Comparison of ENCODE assay signal across 1 cellular context in the genomic region with DNA sequence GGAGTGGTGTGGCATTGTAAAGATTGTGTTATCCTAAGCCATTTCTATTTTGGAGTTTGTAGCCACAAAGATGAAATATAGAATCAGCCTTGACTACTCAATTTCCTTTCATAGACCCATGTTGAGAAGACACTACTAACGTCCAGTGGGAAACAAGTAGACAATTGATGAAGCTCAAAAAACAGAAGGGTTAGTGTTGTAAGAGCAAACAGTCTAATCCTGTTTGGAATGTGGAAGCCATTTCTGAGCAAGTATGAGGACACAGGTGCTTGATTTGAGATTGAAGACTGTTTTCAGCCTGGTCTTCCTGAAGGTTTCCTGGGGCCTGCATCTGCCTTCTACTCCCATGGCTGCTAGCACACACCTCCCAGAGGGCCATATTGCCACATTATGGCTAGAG.
TF ChIP-seq lines count a peak whose summit lies in the region.

No MANE protein-coding gene starts in this region.

TF ChIP-seq in HepG2, 621 proteins besides CTCF, POLR2A, EP300 and RAD21 (continued from another document and continues in another):
- TF ChIP-seq FOXK1 (CRISPR knock-in tag; IDR thresholded peaks at IDR 0.05; ENCODE audit: borderline replicate concordance, low read depth) (peak; percentile 62; the same call in 1 of the 2 replicates), SATB2 (CRISPR knock-in tag; IDR thresholded peaks at IDR 0.05) (no peak), ADNP (CRISPR knock-in tag; IDR thresholded peaks at IDR 0.05) (no peak), AKAP8 (CRISPR knock-in tag; IDR thresholded peaks at IDR 0.05) (no peak), SRSF9 (IDR thresholded peaks at IDR 0.05; ENCODE audit: borderline replicate concordance, insufficient read depth, low read depth, low read length, poor library complexity, severe bottlenecking) (no peak), ZSCAN21 (CRISPR knock-in tag; IDR thresholded peaks at IDR 0.05; ENCODE audit: borderline replicate concordance) (no peak), PHF20 (CRISPR knock-in tag; IDR thresholded peaks at IDR 0.05) (no peak), PHF5A (CRISPR knock-in tag; IDR thresholded peaks at IDR 0.05; ENCODE audit: low read depth, unreplicated experiment) (peak; percentile 79), CBX5 (CRISPR knock-in tag; IDR thresholded peaks at IDR 0.05; ENCODE audit: borderline replicate concordance) (0 out of 2 replicates have a peak, but pooled peaks have one; percentile 44), HNRNPH1 (optimal IDR thresholded peaks at IDR 0.05; ENCODE audit: low read depth, low read length) (no peak), CREM (IDR thresholded peaks at IDR 0.05) (peak; percentile 73; the same call in 1 of the 2 replicates), CREM (CRISPR knock-in tag; IDR thresholded peaks at IDR 0.05) (no peak), MED1 (CRISPR knock-in tag; IDR thresholded peaks at IDR 0.05) (peak; percentile 56; the same call in 1 of the 2 replicates), ZNF883 (CRISPR knock-in tag; IDR thresholded peaks at IDR 0.05; ENCODE audit: not compliant biosample characterization) (no peak), TGIF2 (CRISPR knock-in tag; IDR thresholded peaks at IDR 0.05) (peak; percentile 72; the same call in 1 of the 2 replicates), CCDC6 (CRISPR knock-in tag; IDR thresholded peaks at IDR 0.05) (peak; percentile 42; the same call in 1 of the 2 replicates), NR2F6 (IDR thresholded peaks at IDR 0.05) (0 out of 2 replicates have a peak, but pooled peaks have one; percentile 36), NR2F6 (CRISPR knock-in tag; IDR thresholded peaks at IDR 0.05) (peak; percentile 34; the same call in 1 of the 2 replicates), ARHGAP35 (CRISPR knock-in tag; IDR thresholded peaks at IDR 0.05; ENCODE audit: borderline replicate concordance) (no peak), SP1 (IDR thresholded peaks at IDR 0.05) (no peak), SP1 (CRISPR knock-in tag; IDR thresholded peaks at IDR 0.05) (0 out of 2 replicates have a peak, but pooled peaks have one; percentile 17), SMAD3 (CRISPR knock-in tag; IDR thresholded peaks at IDR 0.05) (peak; percentile 57; the same call in 1 of the 2 replicates)
- TF ChIP-seq, protein P1, sequence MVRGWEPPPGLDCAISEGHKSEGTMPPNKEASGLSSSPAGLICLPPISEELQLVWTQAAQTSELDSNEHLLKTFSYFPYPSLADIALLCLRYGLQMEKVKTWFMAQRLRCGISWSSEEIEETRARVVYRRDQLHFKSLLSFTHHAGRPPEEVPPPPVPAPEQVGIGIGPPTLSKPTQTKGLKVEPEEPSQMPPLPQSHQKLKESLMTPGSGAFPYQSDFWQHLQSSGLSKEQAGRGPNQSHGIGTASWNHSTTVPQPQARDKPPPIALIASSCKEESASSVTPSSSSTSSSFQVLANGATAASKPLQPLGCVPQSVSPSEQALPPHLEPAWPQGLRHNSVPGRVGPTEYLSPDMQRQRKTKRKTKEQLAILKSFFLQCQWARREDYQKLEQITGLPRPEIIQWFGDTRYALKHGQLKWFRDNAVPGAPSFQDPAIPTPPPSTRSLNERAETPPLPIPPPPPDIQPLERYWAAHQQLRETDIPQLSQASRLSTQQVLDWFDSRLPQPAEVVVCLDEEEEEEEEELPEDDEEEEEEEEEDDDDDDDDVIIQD (CRISPR knock-in tag; IDR thresholded peaks at IDR 0.05; ENCODE audit: low read depth), result peak; percentile 51; the same call in 1 of the 2 replicates
- TF ChIP-seq, protein P2, sequence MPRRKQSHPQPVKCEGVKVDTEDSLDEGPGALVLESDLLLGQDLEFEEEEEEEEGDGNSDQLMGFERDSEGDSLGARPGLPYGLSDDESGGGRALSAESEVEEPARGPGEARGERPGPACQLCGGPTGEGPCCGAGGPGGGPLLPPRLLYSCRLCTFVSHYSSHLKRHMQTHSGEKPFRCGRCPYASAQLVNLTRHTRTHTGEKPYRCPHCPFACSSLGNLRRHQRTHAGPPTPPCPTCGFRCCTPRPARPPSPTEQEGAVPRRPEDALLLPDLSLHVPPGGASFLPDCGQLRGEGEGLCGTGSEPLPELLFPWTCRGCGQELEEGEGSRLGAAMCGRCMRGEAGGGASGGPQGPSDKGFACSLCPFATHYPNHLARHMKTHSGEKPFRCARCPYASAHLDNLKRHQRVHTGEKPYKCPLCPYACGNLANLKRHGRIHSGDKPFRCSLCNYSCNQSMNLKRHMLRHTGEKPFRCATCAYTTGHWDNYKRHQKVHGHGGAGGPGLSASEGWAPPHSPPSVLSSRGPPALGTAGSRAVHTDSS (CRISPR knock-in tag; conservative IDR thresholded peaks at IDR 0.05), result no peak
- TF ChIP-seq, protein P3, sequence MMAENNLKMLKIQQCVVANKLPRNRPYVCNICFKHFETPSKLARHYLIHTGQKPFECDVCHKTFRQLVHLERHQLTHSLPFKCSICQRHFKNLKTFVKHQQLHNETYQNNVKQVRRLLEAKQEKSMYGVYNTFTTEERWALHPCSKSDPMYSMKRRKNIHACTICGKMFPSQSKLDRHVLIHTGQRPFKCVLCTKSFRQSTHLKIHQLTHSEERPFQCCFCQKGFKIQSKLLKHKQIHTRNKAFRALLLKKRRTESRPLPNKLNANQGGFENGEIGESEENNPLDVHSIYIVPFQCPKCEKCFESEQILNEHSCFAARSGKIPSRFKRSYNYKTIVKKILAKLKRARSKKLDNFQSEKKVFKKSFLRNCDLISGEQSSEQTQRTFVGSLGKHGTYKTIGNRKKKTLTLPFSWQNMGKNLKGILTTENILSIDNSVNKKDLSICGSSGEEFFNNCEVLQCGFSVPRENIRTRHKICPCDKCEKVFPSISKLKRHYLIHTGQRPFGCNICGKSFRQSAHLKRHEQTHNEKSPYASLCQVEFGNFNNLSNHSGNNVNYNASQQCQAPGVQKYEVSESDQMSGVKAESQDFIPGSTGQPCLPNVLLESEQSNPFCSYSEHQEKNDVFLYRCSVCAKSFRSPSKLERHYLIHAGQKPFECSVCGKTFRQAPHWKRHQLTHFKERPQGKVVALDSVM (CRISPR knock-in tag; IDR thresholded peaks at IDR 0.05), result no peak
- TF ChIP-seq, protein P4, sequence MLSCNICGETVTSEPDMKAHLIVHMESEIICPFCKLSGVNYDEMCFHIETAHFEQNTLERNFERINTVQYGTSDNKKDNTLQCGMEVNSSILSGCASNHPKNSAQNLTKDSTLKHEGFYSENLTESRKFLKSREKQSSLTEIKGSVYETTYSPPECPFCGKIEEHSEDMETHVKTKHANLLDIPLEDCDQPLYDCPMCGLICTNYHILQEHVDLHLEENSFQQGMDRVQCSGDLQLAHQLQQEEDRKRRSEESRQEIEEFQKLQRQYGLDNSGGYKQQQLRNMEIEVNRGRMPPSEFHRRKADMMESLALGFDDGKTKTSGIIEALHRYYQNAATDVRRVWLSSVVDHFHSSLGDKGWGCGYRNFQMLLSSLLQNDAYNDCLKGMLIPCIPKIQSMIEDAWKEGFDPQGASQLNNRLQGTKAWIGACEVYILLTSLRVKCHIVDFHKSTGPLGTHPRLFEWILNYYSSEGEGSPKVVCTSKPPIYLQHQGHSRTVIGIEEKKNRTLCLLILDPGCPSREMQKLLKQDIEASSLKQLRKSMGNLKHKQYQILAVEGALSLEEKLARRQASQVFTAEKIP (CRISPR knock-in tag; IDR thresholded peaks at IDR 0.05; ENCODE audit: borderline replicate concordance), result no peak
- TF ChIP-seq, protein P5, sequence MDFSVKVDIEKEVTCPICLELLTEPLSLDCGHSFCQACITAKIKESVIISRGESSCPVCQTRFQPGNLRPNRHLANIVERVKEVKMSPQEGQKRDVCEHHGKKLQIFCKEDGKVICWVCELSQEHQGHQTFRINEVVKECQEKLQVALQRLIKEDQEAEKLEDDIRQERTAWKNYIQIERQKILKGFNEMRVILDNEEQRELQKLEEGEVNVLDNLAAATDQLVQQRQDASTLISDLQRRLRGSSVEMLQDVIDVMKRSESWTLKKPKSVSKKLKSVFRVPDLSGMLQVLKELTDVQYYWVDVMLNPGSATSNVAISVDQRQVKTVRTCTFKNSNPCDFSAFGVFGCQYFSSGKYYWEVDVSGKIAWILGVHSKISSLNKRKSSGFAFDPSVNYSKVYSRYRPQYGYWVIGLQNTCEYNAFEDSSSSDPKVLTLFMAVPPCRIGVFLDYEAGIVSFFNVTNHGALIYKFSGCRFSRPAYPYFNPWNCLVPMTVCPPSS (IDR thresholded peaks at IDR 0.05), result no peak
- TF ChIP-seq, protein P6, sequence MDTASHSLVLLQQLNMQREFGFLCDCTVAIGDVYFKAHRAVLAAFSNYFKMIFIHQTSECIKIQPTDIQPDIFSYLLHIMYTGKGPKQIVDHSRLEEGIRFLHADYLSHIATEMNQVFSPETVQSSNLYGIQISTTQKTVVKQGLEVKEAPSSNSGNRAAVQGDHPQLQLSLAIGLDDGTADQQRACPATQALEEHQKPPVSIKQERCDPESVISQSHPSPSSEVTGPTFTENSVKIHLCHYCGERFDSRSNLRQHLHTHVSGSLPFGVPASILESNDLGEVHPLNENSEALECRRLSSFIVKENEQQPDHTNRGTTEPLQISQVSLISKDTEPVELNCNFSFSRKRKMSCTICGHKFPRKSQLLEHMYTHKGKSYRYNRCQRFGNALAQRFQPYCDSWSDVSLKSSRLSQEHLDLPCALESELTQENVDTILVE (CRISPR knock-in tag; IDR thresholded peaks at IDR 0.05), result 0 out of 2 replicates have a peak, but pooled peaks have one; percentile 66
- TF ChIP-seq, protein P7, sequence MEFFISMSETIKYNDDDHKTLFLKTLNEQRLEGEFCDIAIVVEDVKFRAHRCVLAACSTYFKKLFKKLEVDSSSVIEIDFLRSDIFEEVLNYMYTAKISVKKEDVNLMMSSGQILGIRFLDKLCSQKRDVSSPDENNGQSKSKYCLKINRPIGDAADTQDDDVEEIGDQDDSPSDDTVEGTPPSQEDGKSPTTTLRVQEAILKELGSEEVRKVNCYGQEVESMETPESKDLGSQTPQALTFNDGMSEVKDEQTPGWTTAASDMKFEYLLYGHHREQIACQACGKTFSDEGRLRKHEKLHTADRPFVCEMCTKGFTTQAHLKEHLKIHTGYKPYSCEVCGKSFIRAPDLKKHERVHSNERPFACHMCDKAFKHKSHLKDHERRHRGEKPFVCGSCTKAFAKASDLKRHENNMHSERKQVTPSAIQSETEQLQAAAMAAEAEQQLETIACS (CRISPR knock-in tag; IDR thresholded peaks at IDR 0.05), result no peak
- TF ChIP-seq, protein P8, sequence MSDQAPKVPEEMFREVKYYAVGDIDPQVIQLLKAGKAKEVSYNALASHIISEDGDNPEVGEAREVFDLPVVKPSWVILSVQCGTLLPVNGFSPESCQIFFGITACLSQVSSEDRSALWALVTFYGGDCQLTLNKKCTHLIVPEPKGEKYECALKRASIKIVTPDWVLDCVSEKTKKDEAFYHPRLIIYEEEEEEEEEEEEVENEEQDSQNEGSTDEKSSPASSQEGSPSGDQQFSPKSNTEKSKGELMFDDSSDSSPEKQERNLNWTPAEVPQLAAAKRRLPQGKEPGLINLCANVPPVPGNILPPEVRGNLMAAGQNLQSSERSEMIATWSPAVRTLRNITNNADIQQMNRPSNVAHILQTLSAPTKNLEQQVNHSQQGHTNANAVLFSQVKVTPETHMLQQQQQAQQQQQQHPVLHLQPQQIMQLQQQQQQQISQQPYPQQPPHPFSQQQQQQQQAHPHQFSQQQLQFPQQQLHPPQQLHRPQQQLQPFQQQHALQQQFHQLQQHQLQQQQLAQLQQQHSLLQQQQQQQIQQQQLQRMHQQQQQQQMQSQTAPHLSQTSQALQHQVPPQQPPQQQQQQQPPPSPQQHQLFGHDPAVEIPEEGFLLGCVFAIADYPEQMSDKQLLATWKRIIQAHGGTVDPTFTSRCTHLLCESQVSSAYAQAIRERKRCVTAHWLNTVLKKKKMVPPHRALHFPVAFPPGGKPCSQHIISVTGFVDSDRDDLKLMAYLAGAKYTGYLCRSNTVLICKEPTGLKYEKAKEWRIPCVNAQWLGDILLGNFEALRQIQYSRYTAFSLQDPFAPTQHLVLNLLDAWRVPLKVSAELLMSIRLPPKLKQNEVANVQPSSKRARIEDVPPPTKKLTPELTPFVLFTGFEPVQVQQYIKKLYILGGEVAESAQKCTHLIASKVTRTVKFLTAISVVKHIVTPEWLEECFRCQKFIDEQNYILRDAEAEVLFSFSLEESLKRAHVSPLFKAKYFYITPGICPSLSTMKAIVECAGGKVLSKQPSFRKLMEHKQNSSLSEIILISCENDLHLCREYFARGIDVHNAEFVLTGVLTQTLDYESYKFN (CRISPR knock-in tag; conservative IDR thresholded peaks at IDR 0.05), result peak; percentile 69
- TF ChIP-seq, protein P9, sequence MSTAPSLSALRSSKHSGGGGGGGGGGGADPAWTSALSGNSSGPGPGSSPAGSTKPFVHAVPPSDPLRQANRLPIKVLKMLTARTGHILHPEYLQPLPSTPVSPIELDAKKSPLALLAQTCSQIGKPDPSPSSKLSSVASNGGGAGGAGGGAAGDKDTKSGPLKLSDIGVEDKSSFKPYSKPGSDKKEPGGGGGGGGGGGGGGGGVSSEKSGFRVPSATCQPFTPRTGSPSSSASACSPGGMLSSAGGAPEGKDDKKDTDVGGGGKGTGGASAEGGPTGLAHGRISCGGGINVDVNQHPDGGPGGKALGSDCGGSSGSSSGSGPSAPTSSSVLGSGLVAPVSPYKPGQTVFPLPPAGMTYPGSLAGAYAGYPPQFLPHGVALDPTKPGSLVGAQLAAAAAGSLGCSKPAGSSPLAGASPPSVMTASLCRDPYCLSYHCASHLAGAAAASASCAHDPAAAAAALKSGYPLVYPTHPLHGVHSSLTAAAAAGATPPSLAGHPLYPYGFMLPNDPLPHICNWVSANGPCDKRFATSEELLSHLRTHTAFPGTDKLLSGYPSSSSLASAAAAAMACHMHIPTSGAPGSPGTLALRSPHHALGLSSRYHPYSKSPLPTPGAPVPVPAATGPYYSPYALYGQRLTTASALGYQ (CRISPR knock-in tag; IDR thresholded peaks at IDR 0.05), result peak; percentile 43; the same call in 1 of the 2 replicates
- TF ChIP-seq, protein P10, sequence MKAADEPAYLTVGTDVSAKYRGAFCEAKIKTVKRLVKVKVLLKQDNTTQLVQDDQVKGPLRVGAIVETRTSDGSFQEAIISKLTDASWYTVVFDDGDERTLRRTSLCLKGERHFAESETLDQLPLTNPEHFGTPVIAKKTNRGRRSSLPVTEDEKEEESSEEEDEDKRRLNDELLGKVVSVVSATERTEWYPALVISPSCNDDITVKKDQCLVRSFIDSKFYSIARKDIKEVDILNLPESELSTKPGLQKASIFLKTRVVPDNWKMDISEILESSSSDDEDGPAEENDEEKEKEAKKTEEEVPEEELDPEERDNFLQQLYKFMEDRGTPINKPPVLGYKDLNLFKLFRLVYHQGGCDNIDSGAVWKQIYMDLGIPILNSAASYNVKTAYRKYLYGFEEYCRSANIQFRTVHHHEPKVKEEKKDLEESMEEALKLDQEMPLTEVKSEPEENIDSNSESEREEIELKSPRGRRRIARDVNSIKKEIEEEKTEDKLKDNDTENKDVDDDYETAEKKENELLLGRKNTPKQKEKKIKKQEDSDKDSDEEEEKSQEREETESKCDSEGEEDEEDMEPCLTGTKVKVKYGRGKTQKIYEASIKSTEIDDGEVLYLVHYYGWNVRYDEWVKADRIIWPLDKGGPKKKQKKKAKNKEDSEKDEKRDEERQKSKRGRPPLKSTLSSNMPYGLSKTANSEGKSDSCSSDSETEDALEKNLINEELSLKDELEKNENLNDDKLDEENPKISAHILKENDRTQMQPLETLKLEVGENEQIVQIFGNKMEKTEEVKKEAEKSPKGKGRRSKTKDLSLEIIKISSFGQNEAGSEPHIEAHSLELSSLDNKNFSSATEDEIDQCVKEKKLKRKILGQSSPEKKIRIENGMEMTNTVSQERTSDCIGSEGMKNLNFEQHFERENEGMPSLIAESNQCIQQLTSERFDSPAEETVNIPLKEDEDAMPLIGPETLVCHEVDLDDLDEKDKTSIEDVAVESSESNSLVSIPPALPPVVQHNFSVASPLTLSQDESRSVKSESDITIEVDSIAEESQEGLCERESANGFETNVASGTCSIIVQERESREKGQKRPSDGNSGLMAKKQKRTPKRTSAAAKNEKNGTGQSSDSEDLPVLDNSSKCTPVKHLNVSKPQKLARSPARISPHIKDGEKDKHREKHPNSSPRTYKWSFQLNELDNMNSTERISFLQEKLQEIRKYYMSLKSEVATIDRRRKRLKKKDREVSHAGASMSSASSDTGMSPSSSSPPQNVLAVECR (CRISPR knock-in tag; IDR thresholded peaks at IDR 0.05; ENCODE audit: borderline replicate concordance), result peak; percentile 27; the same call in 1 of the 2 replicates
